ENCODE assay signal across 33 cellular contexts in the genomic region with DNA sequence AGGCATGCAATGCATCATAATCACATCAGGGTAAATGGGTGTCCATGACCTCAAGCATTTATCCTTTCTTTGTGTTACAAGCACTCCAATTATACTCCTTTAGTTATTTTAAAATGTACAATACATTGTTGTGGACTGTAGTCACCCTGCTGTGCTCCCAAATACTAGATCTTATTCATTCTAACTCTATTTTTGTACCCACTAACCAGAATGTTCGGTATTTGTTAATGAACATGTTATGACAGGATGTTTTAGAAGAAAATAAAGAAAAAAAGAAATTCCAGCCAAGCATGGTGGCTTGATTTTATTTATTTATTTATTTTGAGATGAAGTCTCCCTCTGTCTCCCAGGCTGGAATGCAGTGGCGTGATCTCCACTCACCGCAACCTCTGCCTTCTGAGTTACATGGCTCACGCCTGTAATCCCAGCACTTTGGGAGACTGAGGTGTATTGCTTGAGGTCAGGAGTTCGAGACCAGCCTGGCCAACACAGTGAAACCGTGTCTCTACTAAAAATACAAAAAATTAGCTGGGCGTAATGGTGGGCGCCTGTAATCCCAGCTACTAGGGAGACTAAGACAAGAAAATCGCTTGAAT. TPM values are rescaled to one million over a fixed set of nuclear protein-coding genes. Genes with fewer than 3 reads are reported as not detected.
"Had no signal": no experiment of that assay in that cellular context is flagged by ENCODE, and none has a peak within 500 bp of the region (broad histone marks: within the 10 kb centered on the region; RNA-seq: fewer than 3 reads in every experiment).

No MANE protein-coding gene starts in this region.

- H3K9me3 ChIP-seq: breast epithelium, esophagus squamous epithelium, gastrocnemius medialis, ovary, prostate gland, thyroid gland, upper lobe of left lung, vagina had no signal

- H3K4me3 Mint-ChIP-seq: activated naive CD4-positive, alpha-beta T cell treated with anti-CD3 and anti-CD28 coated beads for 36 hours; activated naive CD8-positive, alpha-beta T cell treated with anti-CD3 and anti-CD28 coated beads, Interleukin-2, amount 50 U/mL, for 24 hours; dendritic cell treated with granulocyte-macrophage colony-stimulating factor and Interleukin-4, amounts not matched to agents 40 ng/mL and 50 ng/mL, for 4 days; endodermal cell; memory B cell; stimulated activated effector memory CD8-positive, alpha-beta T cell treated with anti-CD3 and anti-CD28 coated beads, Interleukin-12 subunit alpha, Interleukin-12 subunit beta, amount 100 ng/mL, for 72 hours; stimulated activated naive CD8-positive, alpha-beta T cell treated with anti-CD3 and anti-CD28 coated beads, Interleukin-15, Interleukin-2, amounts not matched to agents 100 ng/mL and 50 ng/mL, for 24 hours had no signal

- FAIRE-seq: small intestine had no signal

- DNase-seq: activated CD4-positive, alpha-beta T cell treated with anti-CD3 and anti-CD28 coated beads for 4 hours; activated CD4-positive, alpha-beta T cell treated with anti-CD3 and anti-CD28 coated beads, Interleukin-2, amount 50 U/mL, for 48 hours; activated CD4-positive, CD25-positive, alpha-beta regulatory T cell; activated CD8-positive, alpha-beta memory T cell treated with anti-CD3 and anti-CD28 coated beads for 24 hours; activated effector memory CD4-positive, alpha-beta T cell treated with Interleukin-2 at 50 U/mL for 16 hours; activated naive CD4-positive, alpha-beta T cell treated with anti-CD3 and anti-CD28 coated beads for 36 hours; activated naive CD8-positive, alpha-beta T cell treated with anti-CD3 and anti-CD28 coated beads, Interleukin-2, amount 50 U/mL, for 24 hours; amygdala; endodermal cell; esophagus squamous epithelium; gastrocnemius medialis; glutamatergic neuron; left cardiac atrium; midbrain; naive thymus-derived CD4-positive, alpha-beta T cell; ovary; retina; small intestine; stimulated activated CD4-positive, alpha-beta T cell treated with anti-CD3 and anti-CD28 coated beads, Interleukin-4, amount 100 ng/mL, for 24 hours; substantia nigra; T-helper 2 cell; thyroid gland; upper lobe of left lung had no signal

- H3K4me3 ChIP-seq: breast epithelium, esophagus squamous epithelium, gastrocnemius medialis, ovary, prostate gland, thyroid gland, upper lobe of left lung, vagina had no signal

- H3K27ac ChIP-seq: breast epithelium, esophagus squamous epithelium, gastrocnemius medialis, ovary, prostate gland, thyroid gland, upper lobe of left lung, vagina had no signal

- H3K9me3 Mint-ChIP-seq: activated naive CD4-positive, alpha-beta T cell treated with anti-CD3 and anti-CD28 coated beads for 36 hours; activated naive CD8-positive, alpha-beta T cell treated with anti-CD3 and anti-CD28 coated beads, Interleukin-2, amount 50 U/mL, for 24 hours; central memory CD8-positive, alpha-beta T cell; dendritic cell treated with granulocyte-macrophage colony-stimulating factor and Interleukin-4, amounts not matched to agents 40 ng/mL and 50 ng/mL, for 4 days; endodermal cell; memory B cell; stimulated activated effector memory CD8-positive, alpha-beta T cell treated with anti-CD3 and anti-CD28 coated beads, Interleukin-12 subunit alpha, Interleukin-12 subunit beta, amount 100 ng/mL, for 72 hours; stimulated activated naive CD8-positive, alpha-beta T cell treated with anti-CD3 and anti-CD28 coated beads, Interleukin-15, Interleukin-2, amounts not matched to agents 100 ng/mL and 50 ng/mL, for 24 hours had no signal

- ATAC-seq: activated naive CD8-positive, alpha-beta T cell treated with anti-CD3 and anti-CD28 coated beads, Interleukin-2, amount 50 U/mL, for 24 hours; gastrocnemius medialis; left cardiac atrium; naive thymus-derived CD4-positive, alpha-beta T cell; sciatic nerve; stimulated activated effector memory CD8-positive, alpha-beta T cell treated with anti-CD3 and anti-CD28 coated beads, Interleukin-12 subunit alpha, Interleukin-12 subunit beta, amount 100 ng/mL, for 72 hours had no signal

- H3K36me3 ChIP-seq: breast epithelium, gastrocnemius medialis, ovary, prostate gland, thyroid gland, vagina had no signal

- H3K27me3 ChIP-seq: breast epithelium, esophagus squamous epithelium, gastrocnemius medialis, ovary, thyroid gland, upper lobe of left lung, vagina had no signal

- H3K27me3 Mint-ChIP-seq: central memory CD8-positive, alpha-beta T cell; dendritic cell treated with granulocyte-macrophage colony-stimulating factor and Interleukin-4, amounts not matched to agents 40 ng/mL and 50 ng/mL, for 4 days; memory B cell; stimulated activated naive CD8-positive, alpha-beta T cell treated with anti-CD3 and anti-CD28 coated beads, Interleukin-15, Interleukin-2, amounts not matched to agents 100 ng/mL and 50 ng/mL, for 24 hours had no signal

- H3K4me1 ChIP-seq: breast epithelium, prostate gland had no signal

- H3K27ac Mint-ChIP-seq: activated naive CD4-positive, alpha-beta T cell treated with anti-CD3 and anti-CD28 coated beads for 36 hours; activated naive CD8-positive, alpha-beta T cell treated with anti-CD3 and anti-CD28 coated beads, Interleukin-2, amount 50 U/mL, for 24 hours; dendritic cell treated with granulocyte-macrophage colony-stimulating factor and Interleukin-4, amounts not matched to agents 40 ng/mL and 50 ng/mL, for 4 days; endodermal cell; stimulated activated effector memory CD8-positive, alpha-beta T cell treated with anti-CD3 and anti-CD28 coated beads, Interleukin-12 subunit alpha, Interleukin-12 subunit beta, amount 100 ng/mL, for 72 hours had no signal

RNA-seq across cellular contexts. Expression of a gene that starts 1.8 kb away (rescaled TPM):
- polyA plus RNA-seq: neural cell had no signal
